ENCODE assay signal across 1 cellular context in the genomic region with DNA sequence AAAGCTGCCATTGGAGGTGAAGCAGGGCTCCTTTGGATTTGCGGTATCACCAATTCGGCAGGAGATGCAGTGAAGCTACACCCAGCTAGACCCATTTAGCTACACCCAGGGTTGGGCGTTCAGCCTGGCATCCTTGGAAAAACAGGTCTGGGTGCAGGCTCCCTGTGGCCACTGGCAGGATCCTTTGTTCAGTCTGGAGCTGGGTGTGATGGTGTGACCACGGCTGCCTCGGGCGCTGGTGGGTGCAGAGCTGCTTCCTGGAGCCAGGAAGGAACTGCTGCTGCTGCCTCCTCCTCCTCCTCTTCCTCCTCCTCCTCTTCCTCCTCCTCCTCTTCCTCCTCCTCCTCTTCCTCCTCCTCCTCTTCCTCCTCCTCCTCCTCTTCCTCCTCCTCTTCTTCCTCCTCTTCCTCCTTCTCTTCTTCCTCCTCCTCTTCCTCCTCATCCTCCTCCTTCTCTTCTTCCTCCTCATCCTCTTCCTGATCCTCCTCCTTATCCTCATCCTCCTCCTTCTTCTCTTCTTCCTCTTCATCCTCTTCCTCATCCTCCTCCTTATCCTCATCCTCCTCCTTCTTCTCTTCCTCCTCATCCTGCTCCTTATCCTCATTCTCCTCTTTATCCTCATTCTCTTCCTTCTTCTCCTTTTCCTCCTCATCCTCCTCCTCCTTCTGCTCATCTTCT.
TF ChIP-seq lines count a peak whose summit lies in the region.

No MANE protein-coding gene starts in this region.

TF ChIP-seq in H1, 55 proteins besides CTCF, POLR2A, EP300 and RAD21 (continued from another document):
- TF ChIP-seq SIRT6 (IDR thresholded peaks at IDR 0.05; ENCODE audit: low read length) (no peak), BCL11A (IDR thresholded peaks at IDR 0.05; ENCODE audit: low read depth in 2 of 2, low read length in 2 of 2) (no peak), CHD1 (IDR thresholded peaks at IDR 0.05; ENCODE audit: low read depth, low read length) (no peak), YY1 (IDR thresholded peaks at IDR 0.05; ENCODE audit: low read depth, low read length) (no peak), NANOG (IDR thresholded peaks at IDR 0.05; ENCODE audit: insufficient read depth, low read depth, low read length, poor library complexity, severe bottlenecking) (no peak)
